In the genomic region with DNA sequence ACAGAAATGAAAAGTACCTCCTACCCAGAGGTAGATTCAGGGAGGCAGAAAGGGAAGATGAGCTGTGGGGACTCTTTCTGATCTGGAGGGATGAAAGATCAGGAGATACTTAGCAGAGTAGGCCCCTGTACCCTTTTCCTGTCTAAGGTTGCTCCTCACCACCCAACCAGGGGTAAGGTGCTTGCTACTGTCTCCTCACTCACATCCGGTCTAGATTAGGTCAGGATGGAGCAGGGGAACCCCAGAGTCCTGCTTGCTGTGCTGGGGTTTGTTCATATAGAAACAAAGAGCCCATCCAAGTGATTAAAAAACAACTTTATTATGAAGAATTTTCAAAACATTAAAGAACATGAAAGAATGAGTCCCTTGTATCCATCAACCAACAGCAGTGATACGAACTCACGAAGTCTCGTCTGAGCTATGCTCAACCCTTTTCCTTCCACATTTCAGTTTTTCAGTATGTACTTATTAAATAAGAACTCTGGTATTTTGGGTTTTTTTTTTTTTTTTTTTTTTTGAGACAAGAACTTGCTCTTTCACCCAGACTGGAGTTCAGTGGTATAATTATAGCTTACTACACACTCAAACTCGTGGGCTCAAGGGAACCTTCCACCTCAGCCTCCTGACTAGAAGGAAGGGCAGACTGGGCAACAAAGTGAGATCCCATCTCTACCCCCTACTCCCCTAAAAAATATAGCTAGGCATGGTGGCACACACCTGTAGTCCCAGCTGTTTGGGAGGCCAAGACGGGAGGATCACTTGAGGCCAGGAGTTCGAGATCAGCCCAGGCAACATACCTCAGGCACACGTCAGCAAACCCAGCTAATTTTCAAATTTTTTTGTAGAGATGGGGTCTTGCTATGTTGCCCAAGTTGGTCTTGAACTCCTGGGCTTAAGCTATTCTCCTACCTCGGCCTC, we compare ENCODE assay signal across 8 cellular contexts. TPM values are rescaled to one million over a fixed set of nuclear protein-coding genes. Genes with fewer than 3 reads are reported as not detected.
DNase-seq lines count a peak whose midpoint lies in the region; ATAC-seq, FAIRE-seq and TF ChIP-seq lines count a peak whose summit lies in the region.

No MANE protein-coding gene starts in this region.

- no peak for FAIRE-seq in RCC 7860 (lab: Jason Lieb, UNC)

- DNase-seq in GM10266 (ENCODE audit: extremely low spot score): peak; percentile 77
- peak; percentile 54 to 58 (median 57) for DNase-seq in effector memory CD8-positive, alpha-beta T cell
- no peak for DNase-seq in thyroid gland
- DNase-seq in RCC 7860 (ENCODE audit: low spot score): no peak
- DNase-seq in psoas muscle: no peak
- DNase-seq in HuH-7 (ENCODE audit: low spot score): no peak

- TF ChIP-seq CTCF in GM10266 (IDR thresholded peaks at IDR 0.05; ENCODE audit: control insufficient read depth, insufficient read depth, low read depth, missing control alignments): no peak
- no peak for TF ChIP-seq CTCF in thyroid gland (IDR thresholded peaks at IDR 0.05)
- no peak for TF ChIP-seq CTCF in psoas muscle (IDR thresholded peaks at IDR 0.05)

- H3K9me3 ChIP-seq in thyroid gland (no peaks in the 10 kb centered on the region), psoas muscle (no peaks in the 10 kb centered on the region)

- ATAC-seq in HG02763 (IDR thresholded peaks at IDR 0.05; ENCODE audit: unreplicated experiment): peak; percentile 27
- peak; percentile 73 to 74 for ATAC-seq in activated CD4-positive, CD25-positive, alpha-beta regulatory T cell treated with anti-CD3 and anti-CD28 coated beads, Interleukin-2, amount 50 U/mL, for 24 hours
- peak; percentile 60 for ATAC-seq in effector memory CD8-positive, alpha-beta T cell (replicated peaks)
- no peak for ATAC-seq in psoas muscle

- H3K27me3 ChIP-seq in thyroid gland (no peaks in the 10 kb centered on the region), psoas muscle (ENCODE audit: insufficient read depth in 3 of 3, low read length in 2 of 3) (no peaks in the 10 kb centered on the region)

- no peaks in the 10 kb centered on the region for H3K9me3 Mint-ChIP-seq in effector memory CD8-positive, alpha-beta T cell

- H3K36me3 Mint-ChIP-seq in effector memory CD8-positive, alpha-beta T cell (ENCODE audit: insufficient read depth): peaks cover 40% of the 10 kb centered on the region

- peak overlapping the region in 2 of 3 donors; percentile 5 to 39 for H3K27ac ChIP-seq in thyroid gland
- no peak overlapping the region for H3K27ac ChIP-seq in psoas muscle

- H3K4me3 ChIP-seq in thyroid gland (replicated peaks in 1 of 3): no peak overlapping the region
- H3K4me3 ChIP-seq in psoas muscle: no peak overlapping the region

- TF ChIP-seq POLR2A in thyroid gland (IDR thresholded peaks at IDR 0.05): no peak

- H3K4me1 ChIP-seq in thyroid gland (peaks cover 29 to 40% of the 10 kb centered on the region in 2 donors), psoas muscle (peaks cover 10% of the 10 kb centered on the region)

- no peaks in the 10 kb centered on the region for H3K27me3 Mint-ChIP-seq in effector memory CD8-positive, alpha-beta T cell

- H3K36me3 ChIP-seq in thyroid gland (no peaks in the 10 kb centered on the region), psoas muscle (ENCODE audit: insufficient read depth in 1 of 2, low read depth in 1 of 2) (no peaks in the 10 kb centered on the region)

- peak overlapping the region; percentile 98 to 99 for H3K27ac Mint-ChIP-seq in effector memory CD8-positive, alpha-beta T cell

- peak overlapping the region; percentile 91 to 99 for H3K4me3 Mint-ChIP-seq in effector memory CD8-positive, alpha-beta T cell

- intact Hi-C loops in thyroid gland (cut with DNase I) (no loop called here), psoas muscle (cut with DNase I) (no loop called here)

- 86% methylated on average over 9 of the region's 9 CpGs for WGBS in thyroid gland, 2 donors
- WGBS in psoas muscle, 3 donors: 87 to 94% (median 92%) methylated on average over 9 of the region's 9 CpGs

- peaks cover 38 to 47% of the 10 kb centered on the region in 2 donors for H3K4me1 Mint-ChIP-seq in effector memory CD8-positive, alpha-beta T cell (ENCODE audit: low read depth in 2 of 2)

RNA-seq across cellular contexts. Expression of a gene that starts 3.1 kb away (rescaled TPM):
- total RNA-seq in thyroid gland (10 to 100 TPM; 27.5 to 46.8 (median 39.5) TPM), psoas muscle (1 to 10 TPM; 3.6 to 5.9 (median 4.0) TPM)
- 1 to 10 TPM; 1.7 to 2.7 (median 2.2) TPM for polyA plus RNA-seq in psoas muscle

RNA-seq across cellular contexts. Expression of a gene that starts 28.5 kb away (rescaled TPM):
- total RNA-seq in thyroid gland: 100 to 1,000 TPM; 131 to 223 (median 169) TPM
- total RNA-seq in psoas muscle: 100 to 1,000 TPM in 2 of 4 donors, 10 to 100 TPM in 2; 65.2 to 121 (median 96.9) TPM
- polyA plus RNA-seq in psoas muscle: 10 to 100 TPM; 52.2 to 99.2 (median 69.8) TPM

Comparison
In these comparisons a context has a peak if more than half of its experiments do, and no peak if none do; other contexts are left out.
1. DNase-seq: peak in GM10266 (single experiment) and effector memory CD8-positive, alpha-beta T cell (3 of 3); none in thyroid gland (0 of 2), RCC 7860 (single experiment), psoas muscle (0 of 2) and HuH-7 (single experiment).
2. ATAC-seq: peak in HG02763 (single experiment), activated CD4-positive, CD25-positive, alpha-beta regulatory T cell treated with anti-CD3 and anti-CD28 coated beads, Interleukin-2, amount 50 U/mL, for 24 hours (2 of 2) and effector memory CD8-positive, alpha-beta T cell (single experiment); none in psoas muscle (0 of 4).
3. RNA of a gene that starts 3.1 kb away (total RNA-seq): 27.5 to 46.8 TPM in thyroid gland; 3.6 to 5.9 TPM in psoas muscle; every median in the first group is over 4 times any median in the second.